ENCODE assay signal across 13 cellular contexts in the genomic region with DNA sequence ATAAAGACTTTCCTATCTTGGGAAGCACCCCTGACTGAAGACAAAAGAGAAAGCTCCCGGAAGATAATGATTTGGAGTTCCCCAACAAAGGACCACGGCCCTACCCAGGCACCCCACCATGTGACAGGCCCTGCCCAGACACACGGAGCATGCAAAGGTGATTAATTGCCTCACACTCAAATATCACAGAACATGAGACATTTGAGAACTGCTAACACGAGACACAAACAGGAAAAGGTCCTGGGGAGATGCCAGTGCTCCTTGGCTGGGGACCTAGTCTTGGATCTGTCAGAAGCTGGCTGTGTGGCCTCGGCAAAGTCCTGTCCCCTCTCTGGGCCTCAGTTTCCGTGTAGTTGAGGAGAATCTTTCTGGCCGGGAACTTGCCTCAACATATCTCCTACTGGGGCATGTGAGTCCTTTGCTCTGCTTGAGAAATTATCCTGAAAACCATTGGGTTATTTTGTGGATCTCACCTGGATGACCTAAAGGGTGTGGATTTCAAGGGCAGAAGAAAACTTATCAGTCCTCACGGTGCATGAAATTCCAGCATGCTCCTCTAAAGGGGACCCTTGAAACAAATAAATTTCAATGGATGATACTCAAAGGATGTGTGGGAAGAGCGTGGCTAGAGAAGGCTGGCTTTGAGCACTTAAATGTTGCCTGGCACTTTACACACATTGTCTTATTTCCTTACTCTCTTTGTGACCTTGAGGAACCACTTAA.
DNase-seq lines count a peak whose midpoint lies in the region; TF ChIP-seq lines count a peak whose summit lies in the region.
"Had no signal": no experiment of that assay in that cellular context is flagged by ENCODE, and none has a peak within 500 bp of the region (broad histone marks: within the 10 kb centered on the region; RNA-seq: fewer than 3 reads in every experiment).

No MANE protein-coding gene starts in this region.

- H3K9me3 ChIP-seq in GM23248 (ENCODE audit: low read depth) = no peaks in the 10 kb centered on the region
- no peaks in the 10 kb centered on the region for H3K9me3 ChIP-seq in parathyroid adenoma (ENCODE audit: control insufficient read depth, low read length)
- H3K9me3 ChIP-seq in Caco-2 = no peaks in the 10 kb centered on the region
- H3K9me3 ChIP-seq: BLaER1, spleen had no signal

- no peaks in the 10 kb centered on the region for H4K20me1 ChIP-seq in GM23248 (ENCODE audit: insufficient read depth)
- H4K20me1 ChIP-seq: BLaER1 had no signal

- in situ Hi-C loops in GM23248 (cut with MboI) = no loop called here
- in situ Hi-C loops in SK-MEL-5 (cut with HindIII; ENCODE audit: low pct_unique_long_range_greater_than_20kb, low sequenced_read_pairs) = no loop called here

- intact Hi-C loops in Caco-2 (cut with micrococcal nuclease; ENCODE audit: unreplicated experiment) = no loop called here

- H3K4me1 ChIP-seq in GM23248 (ENCODE audit: insufficient read depth) = peaks cover 21% of the 10 kb centered on the region
- H3K4me1 ChIP-seq in parathyroid adenoma = no peaks in the 10 kb centered on the region
- peaks cover 39% of the 10 kb centered on the region for H3K4me1 ChIP-seq in Caco-2

- H3K4me2 ChIP-seq in GM23248 (ENCODE audit: unreplicated experiment) (peak overlapping the region; percentile 17), parathyroid adenoma (ENCODE audit: low read length) (no peak overlapping the region)
- H3K4me2 ChIP-seq: BLaER1 had no signal

- H3K79me2 ChIP-seq in GM23248 (ENCODE audit: insufficient read depth) (no peaks in the 10 kb centered on the region), parathyroid adenoma (no peaks in the 10 kb centered on the region)

- POLR2A ChIA-PET in Caco-2 (lab: Charles Lee) = no interaction called here

- no TSS peak for BruUV-seq in Caco-2 (replicated peaks; lab: Mats Ljungman, UMichigan)

- H3K36me3 ChIP-seq in GM23248 (ENCODE audit: low read depth) (no peaks in the 10 kb centered on the region), parathyroid adenoma (ENCODE audit: control insufficient read depth, insufficient read depth, low read length) (no peaks in the 10 kb centered on the region), Caco-2 (ENCODE audit: control insufficient read depth, insufficient read depth, low read length) (peaks cover 1% of the 10 kb centered on the region; the same call in 1 of the 2 replicates)
- H3K36me3 ChIP-seq: BLaER1, spleen had no signal

- H2AFZ ChIP-seq in GM23248 (peak overlapping the region; percentile 34), parathyroid adenoma (peak overlapping the region; percentile 57)

- H3K27ac Mint-ChIP-seq in Caco-2 (ENCODE audit: unreplicated experiment) = no peak overlapping the region
- H3K27ac Mint-ChIP-seq: effector memory CD8-positive, alpha-beta T cell had no signal

- H3F3A ChIP-seq in GM23248 (ENCODE audit: insufficient read depth) = 0 out of 2 replicates have a peak, but pooled peaks cover 3% of the 10 kb centered on the region

- no peaks in the 10 kb centered on the region for H3K9me3 Mint-ChIP-seq in Caco-2 (ENCODE audit: unreplicated experiment)
- H3K9me3 Mint-ChIP-seq: effector memory CD8-positive, alpha-beta T cell had no signal

- H3K27me3 ChIP-seq in GM23248 (replicated peaks; ENCODE audit: insufficient read depth) (no peaks in the 10 kb centered on the region), parathyroid adenoma (ENCODE audit: control insufficient read depth, insufficient read depth, low read length) (no peaks in the 10 kb centered on the region), Caco-2 (replicated peaks; ENCODE audit: control insufficient read depth, insufficient read depth, low read length) (no peaks in the 10 kb centered on the region)
- H3K27me3 ChIP-seq: BLaER1 had no signal

- peaks cover 28% of the 10 kb centered on the region for H3K4me1 Mint-ChIP-seq in Caco-2 (ENCODE audit: low read depth, unreplicated experiment)

- H3K27me3 Mint-ChIP-seq in Caco-2 (ENCODE audit: insufficient read depth, unreplicated experiment) = no peaks in the 10 kb centered on the region

- WGBS in GM23248 (ENCODE audit: low coverage in 1 of 2, low lambda C conversion rate in 2 of 2, missing lambda C conversion rate in 2 of 2), 2 experiments = 39 to 40% methylated on average over 9 of the region's 9 CpGs

- H3K9ac ChIP-seq in GM23248 (no peak overlapping the region), parathyroid adenoma (no peak overlapping the region)
- H3K9ac ChIP-seq: BLaER1 had no signal

- H3K9me2 ChIP-seq in GM23248 (ENCODE audit: insufficient read depth) = no peaks in the 10 kb centered on the region

- no peaks in the 10 kb centered on the region for H3K36me3 Mint-ChIP-seq in Caco-2 (ENCODE audit: insufficient read depth, unreplicated experiment)

- no peak overlapping the region for H3K4me3 Mint-ChIP-seq in Caco-2 (ENCODE audit: unreplicated experiment)
- H3K4me3 Mint-ChIP-seq: effector memory CD8-positive, alpha-beta T cell had no signal

- H3K27ac ChIP-seq in GM23248 (no peak overlapping the region), parathyroid adenoma (no peak overlapping the region)
- H3K27ac ChIP-seq: BLaER1 had no signal

- TF ChIP-seq CTCF in fibroblast of pulmonary artery (IDR thresholded peaks at IDR 0.05; ENCODE audit: low read length, missing control alignments) (no peak), parathyroid adenoma (IDR thresholded peaks at IDR 0.05) (no peak), foreskin fibroblast (IDR thresholded peaks at IDR 0.05; ENCODE audit: low read depth, low read length) (no peak), Caco-2 (IDR thresholded peaks at IDR 0.05; ENCODE audit: insufficient read depth in 1 of 2, low read depth in 1 of 2, low read length in 1 of 2, severe bottlenecking in 1 of 2, unreplicated experiment in 1 of 2) (no peak)

- H3K4me3 ChIP-seq in GM23248 (no peak overlapping the region), fibroblast of pulmonary artery (replicated peaks; ENCODE audit: low read depth, low read length) (no peak overlapping the region), parathyroid adenoma (ENCODE audit: low read depth, low read length) (no peak overlapping the region), foreskin fibroblast (ENCODE audit: low read depth in 1 of 2, low read length in 2 of 2) (no peak overlapping the region), Caco-2 (ENCODE audit: low read depth, low read length) (no peak overlapping the region)
- H3K4me3 ChIP-seq: BLaER1, spleen had no signal

- DNase-seq in GM23248 (peak; percentile 37), SK-MEL-5 (ENCODE audit: low read depth, low spot score) (peak; percentile 33), fibroblast of pulmonary artery (ENCODE audit: low read depth) (peak; percentile 61), GDM1 (lab: John Stamatoyannopoulos, UW) (no peak), foreskin fibroblast (no peak), amniotic stem cell (lab: John Stamatoyannopoulos, UW) (no peak), Caco-2 (no peak)
- DNase-seq: activated CD8-positive, alpha-beta memory T cell treated with anti-CD3 and anti-CD28 coated beads, Interleukin-2, amount 50 U/mL, for 48 hours; effector memory CD8-positive, alpha-beta T cell; NCI-H187 treated with DMSO at 0.1 percent for 48 hours; spleen had no signal

- CTCF ChIA-PET in Caco-2 (lab: Charles Lee) = no interaction called here

Comparison
In these comparisons a context has a peak if more than half of its experiments do, and no peak if none do; other contexts are left out.
1. DNase-seq: peak in GM23248 (single experiment), SK-MEL-5 (single experiment) and fibroblast of pulmonary artery (single experiment); none in GDM1 (single experiment), foreskin fibroblast (0 of 2), amniotic stem cell (single experiment) and Caco-2 (0 of 2).